8 cellular contexts compared by ENCODE assay signal in genomic region chr5:181207214-181207959, GRCh38. TPM values are rescaled to one million over a fixed set of nuclear protein-coding genes. Genes with fewer than 3 reads are reported as not detected.
DNase-seq lines count a peak whose midpoint lies in the region; ATAC-seq and TF ChIP-seq lines count a peak whose summit lies in the region.

No MANE protein-coding gene starts in this region.

- intact Hi-C loops in vagina (cut with DNase I) = no loop called here

- H3K4me3 ChIP-seq in LNCaP clone FGC (ENCODE audit: low read depth, low read length) (peak overlapping the region; percentile 57), gastroesophageal sphincter (peak overlapping the region; percentile 51 to 78), vagina (peak overlapping the region; percentile 64 to 83)

- no peaks in the 10 kb centered on the region for H3K27me3 ChIP-seq in gastroesophageal sphincter
- H3K27me3 ChIP-seq in vagina = no peaks in the 10 kb centered on the region

- no peaks in the 10 kb centered on the region for H3K9me3 ChIP-seq in gastroesophageal sphincter
- H3K9me3 ChIP-seq in vagina = no peaks in the 10 kb centered on the region

- ATAC-seq in GM19438 (IDR thresholded peaks at IDR 0.05; ENCODE audit: low read depth, unreplicated experiment) (peak; percentile 27), gastroesophageal sphincter (peak; percentile 56), GM18505 (IDR thresholded peaks at IDR 0.05; ENCODE audit: unreplicated experiment) (no peak)

- TF ChIP-seq CTCF in LNCaP clone FGC (IDR thresholded peaks at IDR 0.05; ENCODE audit: control insufficient read depth, extremely low read depth, insufficient read depth) = no peak
- no peak for TF ChIP-seq CTCF in gastroesophageal sphincter (IDR thresholded peaks at IDR 0.05)
- TF ChIP-seq CTCF in vagina (IDR thresholded peaks at IDR 0.05) = no peak

- H3K36me3 ChIP-seq in gastroesophageal sphincter = no peaks in the 10 kb centered on the region
- no peaks in the 10 kb centered on the region for H3K36me3 ChIP-seq in vagina

- H3K27ac ChIP-seq in gastroesophageal sphincter (peak overlapping the region; percentile 71 to 90 (median 90)), vagina (peak overlapping the region; percentile 87)

- WGBS in gastroesophageal sphincter (ENCODE audit: low coverage in 1 of 2), 2 donors = 2 to 4% methylated on average over 17 to 32 of the region's 36 CpGs

- TF ChIP-seq POLR2A in gastroesophageal sphincter (IDR thresholded peaks at IDR 0.05) = no peak
- TF ChIP-seq POLR2A in vagina (IDR thresholded peaks at IDR 0.05) = no peak
- TF ChIP-seq POLR2A in GM18505 (IDR thresholded peaks at IDR 0.05; ENCODE audit: borderline replicate concordance, extremely low read depth, insufficient read depth, insufficient read length) = no peak

- DNase-seq in LNCaP clone FGC (ENCODE audit: low read depth) (no peak), pons (ENCODE audit: low spot score) (peak; percentile 80), vagina (ENCODE audit: extremely low spot score in 2 of 2) (no peak), NCI-H446 treated with DMSO at 0.1 percent for 48 hours (lab: John Stamatoyannopoulos, UW) (no peak)
- peak; percentile 94 to 96 for DNase-seq in activated T-cell treated with anti-CD3 and anti-CD28 coated beads, Interleukin-2, amount 50 U/mL, for 48 hours

- H3K4me1 ChIP-seq in gastroesophageal sphincter (peaks cover 0 to 42% (median 14%) of the 10 kb centered on the region in 3 donors), vagina (peaks cover 29% of the 10 kb centered on the region)

- no peak for TF ChIP-seq EP300 in gastroesophageal sphincter (IDR thresholded peaks at IDR 0.05)

RNA-seq across cellular contexts. Expression of gene TRIM7, which starts 2.4 kb away (rescaled TPM):
- 10 to 100 TPM in 1 of 4 donors, 1 to 10 TPM in 3; 3.0 to 11.0 (median 4.7) TPM for total RNA-seq in gastroesophageal sphincter
- total RNA-seq in vagina = 21.6 TPM

RNA-seq across cellular contexts. Expression of gene TRIM41, which starts 15.7 kb away (rescaled TPM):
- 10 to 100 TPM in 3 of 4 donors, 1 to 10 TPM in 1; 9.7 to 17.6 (median 12.1) TPM for total RNA-seq in gastroesophageal sphincter
- total RNA-seq in vagina = 7.9 TPM

RNA-seq across cellular contexts. Expression of gene RACK1, which starts 36.3 kb away (rescaled TPM):
- total RNA-seq in gastroesophageal sphincter (1,000 to 10,000 TPM; 1,300 to 1,812 (median 1,580) TPM), vagina (3,043 TPM)

RNA-seq across cellular contexts. Expression of gene TRIM52, which starts 53.6 kb away (rescaled TPM):
- total RNA-seq in gastroesophageal sphincter (10 to 100 TPM; 15.9 to 34.7 (median 22.2) TPM), vagina (17.2 TPM)

Comparison
In these comparisons a context has a peak if more than half of its experiments do, and no peak if none do; other contexts are left out.
1. DNase-seq: peak in activated T-cell treated with anti-CD3 and anti-CD28 coated beads, Interleukin-2, amount 50 U/mL, for 48 hours (2 of 2) and pons (single experiment); none in LNCaP clone FGC (single experiment), vagina (0 of 2) and NCI-H446 treated with DMSO at 0.1 percent for 48 hours (single experiment).
2. Peak in every context shown above with its lines, with median percentiles within 50 percentile points of each other: H3K4me3 ChIP-seq.